Comparison of ENCODE assay signal across 1 cellular context in genomic region chr21:38460171-38460742, GRCh38.
TF ChIP-seq lines count a peak whose summit lies in the region.

No MANE protein-coding gene starts in this region.

TF ChIP-seq in endothelial cell of umbilical vein, 7 proteins besides CTCF, POLR2A, EP300 and RAD21:
- TF ChIP-seq POLR2AphosphoS5 (IDR thresholded peaks at IDR 0.05; ENCODE audit: insufficient read depth, low read depth, low read length), result peak; percentile 45
- peak; percentile 57 for TF ChIP-seq FOS (IDR thresholded peaks at IDR 0.05; ENCODE audit: borderline replicate concordance, insufficient read depth, low read length)
- TF ChIP-seq JUN (IDR thresholded peaks at IDR 0.05; ENCODE audit: borderline replicate concordance, insufficient read depth, insufficient read length, low read depth), result peak; percentile 56
- TF ChIP-seq GATA2 (IDR thresholded peaks at IDR 0.05; ENCODE audit: insufficient read depth, insufficient read length, low read depth, low read length), result no peak
